Comparison of ENCODE assay signal across 21 cellular contexts in genomic region chr11:83764643-83765042, GRCh38.
"Had no signal": no experiment of that assay in that cellular context is flagged by ENCODE, and none has a peak within 500 bp of the region (broad histone marks: within the 10 kb centered on the region; RNA-seq: fewer than 3 reads in every experiment).

No MANE protein-coding gene starts in this region.

- ATAC-seq: activated T-helper 17 cell treated with anti-CD3 and anti-CD28 coated beads, Interleukin-2, amount 50 U/mL, for 72 hours; esophagus mucosa; left lobe of liver; lower lobe of right lung; naive thymus-derived CD4-positive, alpha-beta T cell; right lobe of liver; stimulated activated memory B cell treated with anti-CD40 and anti-IgM and Interleukin-4, amounts not matched to agents 10 μg/mL and 1 μg/mL and 100 μg/mL, for 72 hours had no signal

- DNase-seq: activated CD8-positive, alpha-beta memory T cell treated with anti-CD3 and anti-CD28 coated beads for 24 hours; activated CD8-positive, alpha-beta memory T cell treated with anti-CD3 and anti-CD28 coated beads, Interleukin-2, amount 50 U/mL, for 4 hours; activated naive CD4-positive, alpha-beta T cell; activated T-cell treated with anti-CD3 and anti-CD28 coated beads, Interleukin-2, amount 50 U/mL, for 24 hours; central memory CD4-positive, alpha-beta T cell; dermis blood vessel endothelial cell; effector CD8-positive, alpha-beta T cell; foreskin melanocyte; immature natural killer cell; lower lobe of right lung; mesendoderm; naive thymus-derived CD4-positive, alpha-beta T cell; posterior cingulate gyrus; right lobe of liver; small intestine; stomach; WERI-Rb-1 had no signal
